In the genomic region with DNA sequence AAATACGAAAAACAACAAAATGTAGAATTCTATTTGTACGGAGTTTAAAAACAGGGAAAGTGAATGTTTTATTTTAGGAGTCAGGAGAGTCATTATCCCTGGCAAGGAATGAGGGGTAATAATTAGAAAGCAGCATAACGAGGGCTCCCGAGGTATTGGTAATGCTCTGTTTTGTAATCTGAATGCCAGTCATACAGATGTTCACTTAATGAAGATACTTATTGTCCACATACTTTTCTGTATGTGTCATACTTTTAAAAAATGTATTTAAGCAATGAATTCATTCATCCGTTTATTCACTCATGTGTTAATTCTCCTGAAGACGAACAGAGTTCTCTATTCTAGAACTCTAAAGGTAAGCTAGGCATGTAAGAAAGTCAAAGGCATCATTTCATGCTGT, we compare ENCODE assay signal across 16 cellular contexts.
DNase-seq lines count a peak whose midpoint lies in the region; ATAC-seq and TF ChIP-seq lines count a peak whose summit lies in the region.
"Had no signal": no experiment of that assay in that cellular context is flagged by ENCODE, and none has a peak within 500 bp of the region (broad histone marks: within the 10 kb centered on the region; RNA-seq: fewer than 3 reads in every experiment).

No MANE protein-coding gene starts in this region.

- H3K18ac ChIP-seq in mesenchymal stem cell (ENCODE audit: low read depth in 1 of 2, low read length in 2 of 2) = no peak overlapping the region

- H3K79me1 ChIP-seq in mesenchymal stem cell (replicated peaks; ENCODE audit: low read length, poor library complexity, severe bottlenecking) = no peaks in the 10 kb centered on the region

- H3K9me3 ChIP-seq in mesenchymal stem cell (ENCODE audit: control insufficient read depth, low read length) = no peaks in the 10 kb centered on the region
- no peaks in the 10 kb centered on the region for H3K9me3 ChIP-seq in aorta (ENCODE audit: control insufficient read depth, low read length)
- H3K9me3 ChIP-seq: A549 had no signal

- H4K8ac ChIP-seq in mesenchymal stem cell (ENCODE audit: low read length) = no peak overlapping the region

- TF ChIP-seq CTCF in RWPE1 (conservative IDR thresholded peaks at IDR 0.05; ENCODE audit: low read depth) (no peak), epithelial cell of esophagus (IDR thresholded peaks at IDR 0.05; ENCODE audit: insufficient read depth, low read depth, low read length, missing control alignments) (no peak)

- CTCF ChIA-PET in RWPE1 (lab: Yijun Ruan, JAX) = interaction anchor here (0.6 kb wide), 1 partner anchor 648 kb away, joined by 3 read pairs; no protein-coding TSS in a partner anchor

- no peak overlapping the region for H2BK12ac ChIP-seq in mesenchymal stem cell (ENCODE audit: low read length in 2 of 2)

- H2AFZ ChIP-seq in mesenchymal stem cell (ENCODE audit: low read depth, low read length) = no peak overlapping the region

- no peak overlapping the region for H2BK5ac ChIP-seq in mesenchymal stem cell (ENCODE audit: low read depth, low read length, poor library complexity, severe bottlenecking)

- no peaks in the 10 kb centered on the region for H3K27me3 ChIP-seq in mesenchymal stem cell (ENCODE audit: control insufficient read depth in 1 of 2, insufficient read depth in 1 of 2, low read length in 2 of 2)
- H3K27me3 ChIP-seq in aorta (ENCODE audit: control insufficient read depth in 1 of 2, insufficient read depth in 2 of 2, low read length in 1 of 2) = no peaks in the 10 kb centered on the region

- H3K14ac ChIP-seq in mesenchymal stem cell (ENCODE audit: low read length in 2 of 2) = no peak overlapping the region

- H3K36me3 ChIP-seq in mesenchymal stem cell (ENCODE audit: control insufficient read depth in 1 of 2, insufficient read depth in 2 of 2, low read depth in 1 of 2, low read length in 2 of 2) (no peaks in the 10 kb centered on the region), aorta (ENCODE audit: control insufficient read depth in 1 of 2, insufficient read depth in 2 of 2, low read length in 1 of 2) (no peaks in the 10 kb centered on the region)

- H4K91ac ChIP-seq in mesenchymal stem cell (ENCODE audit: low read length) = no peak overlapping the region

- H3K9ac ChIP-seq in mesenchymal stem cell (ENCODE audit: low read length) = no peak overlapping the region

- H3K23ac ChIP-seq in mesenchymal stem cell (ENCODE audit: low read length in 2 of 2) = no peak overlapping the region

- POLR2A ChIA-PET in RWPE1 (lab: Yijun Ruan, JAX; ENCODE audit: low non-redundant PET) = no interaction called here

- ATAC-seq in aorta (ENCODE audit: low FRiP score) (no peak), left lobe of liver (no peak)
- ATAC-seq: A549 had no signal

- H2BK120ac ChIP-seq in mesenchymal stem cell (ENCODE audit: low read depth, low read length) = no peak overlapping the region

- 88% methylated on average over 4 of the region's 6 CpGs for WGBS in mesenchymal stem cell
- 64% methylated on average over 6 of the region's 6 CpGs for WGBS in aorta, 2 donors

- H3K27ac ChIP-seq in RWPE1 (no peak overlapping the region), mesenchymal stem cell (ENCODE audit: low read length, poor library complexity, severe bottlenecking) (peak overlapping the region; percentile 69), aorta (ENCODE audit: low read depth in 1 of 2, low read length in 2 of 2) (no peak overlapping the region)
- H3K27ac ChIP-seq: A549 had no signal

- no peak overlapping the region for H2AK5ac ChIP-seq in mesenchymal stem cell (ENCODE audit: low read length, severe bottlenecking)

- no peak overlapping the region for H3K4me2 ChIP-seq in mesenchymal stem cell (ENCODE audit: low read length, poor library complexity, severe bottlenecking)
- H3K4me2 ChIP-seq: A549 had no signal

- H3K4me1 ChIP-seq in mesenchymal stem cell (ENCODE audit: control insufficient read depth, insufficient read depth, low read depth, low read length) (no peaks in the 10 kb centered on the region), aorta (ENCODE audit: control insufficient read depth in 1 of 2, insufficient read depth in 2 of 2, low read length in 2 of 2) (no peaks in the 10 kb centered on the region)

- DNase-seq in EH (ENCODE audit: low read depth) (peak; percentile 25), RWPE1 (ENCODE audit: low spot score) (peak; percentile 46), epithelial cell of esophagus (ENCODE audit: low read depth) (peak; percentile 40), mesenchymal stem cell (no peak), aorta (no peak), amniotic stem cell (lab: John Stamatoyannopoulos, UW) (no peak), left lobe of liver (ENCODE audit: low spot score) (no peak)
- DNase-seq in NK-92 treated with Interleukin-12 subunit alpha and Interleukin-12 subunit beta, amount 100 ng/mL, for 24 hours (lab: John Stamatoyannopoulos, UW) = no peak
- DNase-seq: C1 segment of cervical spinal cord; CD8-positive, alpha-beta memory T cell; DMS79; NCI-H1092 treated with DMSO at 0.1 percent for 48 hours; NCI-H510A; NCI-H82; RPMI8226 had no signal

- intact Hi-C loops in aorta (cut with DNase I) = no loop called here

- H3K4me3 ChIP-seq in epithelial cell of esophagus (ENCODE audit: low read length) = no peak overlapping the region
- H3K4me3 ChIP-seq in mesenchymal stem cell (ENCODE audit: insufficient read depth in 1 of 2, low read depth in 1 of 2, low read length in 2 of 2) = no peak overlapping the region
- no peak overlapping the region for H3K4me3 ChIP-seq in aorta (ENCODE audit: low read length in 2 of 2)
- H3K4me3 ChIP-seq: A549 had no signal

- no peak overlapping the region for H2BK15ac ChIP-seq in mesenchymal stem cell (ENCODE audit: low read depth, poor library complexity, severe bottlenecking)

- H3K4ac ChIP-seq in mesenchymal stem cell (ENCODE audit: low read depth in 1 of 2, low read length in 2 of 2) = no peak overlapping the region

Comparison
In these comparisons a context has a peak if more than half of its experiments do, and no peak if none do; other contexts are left out.
1. DNase-seq: peak in EH (single experiment), RWPE1 (single experiment) and epithelial cell of esophagus (single experiment); none in mesenchymal stem cell (single experiment), aorta (0 of 2), NK-92 treated with Interleukin-12 subunit alpha and Interleukin-12 subunit beta, amount 100 ng/mL, for 24 hours (single experiment), amniotic stem cell (single experiment) and left lobe of liver (single experiment).